Comparison of ENCODE assay signal across 24 cellular contexts in the genomic region with DNA sequence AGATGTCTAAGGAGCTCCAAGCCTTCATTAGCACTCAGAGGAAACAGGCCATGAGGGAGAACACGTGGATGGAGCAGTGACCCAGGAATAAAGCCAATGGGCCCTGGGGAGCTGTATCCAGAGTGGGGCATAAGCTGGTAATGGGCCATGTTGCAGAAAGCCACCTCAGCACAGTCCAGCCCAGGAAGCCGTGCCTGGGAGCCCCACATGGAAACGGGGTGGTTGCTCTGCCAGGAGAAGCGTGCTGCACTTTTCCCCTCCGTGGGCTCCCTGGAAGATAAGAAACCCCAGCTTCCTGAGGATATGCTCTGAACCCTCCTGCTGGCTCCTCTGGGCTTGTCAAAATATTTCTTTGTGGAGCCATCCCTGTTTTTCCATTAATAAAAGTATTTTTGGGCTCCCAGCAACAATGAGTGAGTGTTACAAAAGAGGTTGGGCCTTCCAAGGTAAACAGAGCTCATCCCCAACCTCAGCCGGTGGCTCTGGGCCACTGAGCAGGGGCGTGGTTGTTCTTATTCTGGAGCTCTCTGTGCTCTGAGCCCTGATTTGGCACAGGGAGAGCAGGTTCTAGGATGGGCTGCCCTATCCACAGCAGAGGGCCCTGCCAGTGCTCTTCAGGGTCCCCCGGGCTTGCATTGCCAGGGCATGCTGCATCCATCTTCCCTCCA. TPM values are rescaled to one million over a fixed set of nuclear protein-coding genes. Genes with fewer than 3 reads are reported as not detected.
DNase-seq lines count a peak whose midpoint lies in the region; ATAC-seq and TF ChIP-seq lines count a peak whose summit lies in the region.
"Had no signal": no experiment of that assay in that cellular context is flagged by ENCODE, and none has a peak within 500 bp of the region (broad histone marks: within the 10 kb centered on the region; RNA-seq: fewer than 3 reads in every experiment).

No MANE protein-coding gene starts in this region.

- no peaks in the 10 kb centered on the region for H3K36me3 ChIP-seq in aorta (ENCODE audit: control insufficient read depth in 1 of 2, insufficient read depth in 2 of 2, low read length in 1 of 2)
- H3K36me3 ChIP-seq: neutrophil, Peyer's patch, spleen, vagina, WERI-Rb-1 had no signal

- H3K27me3 ChIP-seq in right cardiac atrium (ENCODE audit: control insufficient read depth, insufficient read depth) (no peaks in the 10 kb centered on the region), aorta (ENCODE audit: control insufficient read depth in 1 of 2, insufficient read depth in 2 of 2, low read length in 1 of 2) (no peaks in the 10 kb centered on the region)
- H3K27me3 ChIP-seq: dorsolateral prefrontal cortex, Peyer's patch, spleen, vagina had no signal

- 51% methylated on average over 8 of the region's 8 CpGs for WGBS in right cardiac atrium
- 51 to 52% methylated on average over 8 of the region's 8 CpGs for WGBS in aorta, 2 donors

- peak; percentile 65 to 86 for ATAC-seq in right cardiac atrium
- ATAC-seq in left ventricle myocardium superior, result no peak
- peak; percentile 49 for ATAC-seq in aorta (ENCODE audit: low FRiP score)
- no peak for ATAC-seq in GM18505 (IDR thresholded peaks at IDR 0.05; ENCODE audit: unreplicated experiment)
- ATAC-seq: SK-N-SH treated with all-trans-retinoic acid at 6 μM for 48 hours had no signal

- H3K9me3 ChIP-seq in right cardiac atrium (ENCODE audit: control insufficient read depth, low read length) (peaks cover 2% of the 10 kb centered on the region), aorta (ENCODE audit: control insufficient read depth, low read length) (peaks cover 2% of the 10 kb centered on the region)
- H3K9me3 ChIP-seq: neutrophil, Peyer's patch, vagina had no signal

- no peak for TF ChIP-seq POLR2A in GM18505 (IDR thresholded peaks at IDR 0.05; ENCODE audit: borderline replicate concordance, extremely low read depth, insufficient read depth, insufficient read length)

- intact Hi-C loops in right cardiac atrium (cut with DNase I) (no loop called here), left ventricle myocardium superior (cut with micrococcal nuclease) (no loop called here), posterior vena cava (cut with DNase I) (no loop called here), aorta (cut with DNase I) (no loop called here)

- H3K27ac ChIP-seq in right cardiac atrium (ENCODE audit: low read length) (no peak overlapping the region), aorta (ENCODE audit: low read depth in 1 of 2, low read length in 2 of 2) (no peak overlapping the region)
- H3K27ac ChIP-seq: C4-2B, dorsolateral prefrontal cortex, epithelial cell of prostate, neutrophil, Peyer's patch, spleen, vagina, WERI-Rb-1 had no signal

- H3K4me1 ChIP-seq in right cardiac atrium (ENCODE audit: control insufficient read depth, insufficient read depth, low read length) (no peaks in the 10 kb centered on the region), aorta (ENCODE audit: control insufficient read depth in 1 of 2, insufficient read depth in 2 of 2, low read length in 2 of 2) (no peaks in the 10 kb centered on the region)
- H3K4me1 ChIP-seq: Peyer's patch, spleen, vagina had no signal

- DNase-seq in right cardiac atrium (peak; percentile 64 to 81 (median 76)), left ventricle myocardium superior (no peak), dermis blood vessel endothelial cell (peak; percentile 30), posterior vena cava (ENCODE audit: low spot score) (peak; percentile 89), aorta (peak; percentile 56 to 81), hippocampal formation (lab: John Stamatoyannopoulos, UW) (no peak), NCI-H1930 (lab: John Stamatoyannopoulos, UW) (no peak)
- DNase-seq: activated CD4-positive, alpha-beta T cell treated with anti-CD3 and anti-CD28 coated beads, Interleukin-2, amount 10 ng/mL, durations not matched to agents 7 days and 5 days; activated CD8-positive, alpha-beta memory T cell treated with anti-CD3 and anti-CD28 coated beads, Interleukin-2, amount 50 U/mL, for 4 hours; activated effector memory CD4-positive, alpha-beta T cell treated with Interleukin-2 at 50 U/mL for 16 hours; activated naive CD8-positive, alpha-beta T cell treated with anti-CD3 and anti-CD28 coated beads, Interleukin-2, amount 50 U/mL, for 24 hours; EL; NCI-H446 treated with DMSO at 0.1 percent for 48 hours; NK-92 treated with Interleukin-12 subunit alpha and Interleukin-12 subunit beta, amount 100 ng/mL, for 24 hours; Peyer's patch; spleen; WERI-Rb-1 had no signal

- H3K4me3 ChIP-seq in right cardiac atrium (ENCODE audit: low read length) (no peak overlapping the region), aorta (ENCODE audit: low read length in 2 of 2) (no peak overlapping the region)
- H3K4me3 ChIP-seq: dorsolateral prefrontal cortex, Peyer's patch, spleen, vagina had no signal

RNA-seq across cellular contexts. Expression of a gene that starts 31.2 kb away (rescaled TPM):
- 10 to 100 TPM in 1 of 4 donors, 1 to 10 TPM in 3; 6.8 to 13.3 (median 8.3) TPM for total RNA-seq in right cardiac atrium
- polyA plus RNA-seq in right cardiac atrium, result 2.8 TPM
- 2.3 TPM for total RNA-seq in left ventricle myocardium superior
- total RNA-seq in dermis blood vessel endothelial cell, result 4.8 and 8.8 TPM in 2 replicates
- total RNA-seq in posterior vena cava, result 10 to 100 TPM in 1 of 2 donors, 1 to 10 TPM in 1; 4.4 to 11.8 TPM
- 10 to 100 TPM; 11.7 to 13.0 TPM for total RNA-seq in aorta
- polyA plus RNA-seq in aorta, result 1 to 10 TPM; 1.7 to 3.1 TPM

Comparison
In these comparisons a context has a peak if more than half of its experiments do, and no peak if none do; other contexts are left out.
1. ATAC-seq: peak in right cardiac atrium (2 of 2) and aorta (single experiment); none in left ventricle myocardium superior (single experiment) and GM18505 (single experiment).
2. DNase-seq: peak in right cardiac atrium (3 of 3), dermis blood vessel endothelial cell (single experiment), posterior vena cava (single experiment) and aorta (2 of 2); none in left ventricle myocardium superior (single experiment), hippocampal formation (0 of 2) and NCI-H1930 (0 of 2).